ENCODE assay signal across 8 cellular contexts in the genomic region with DNA sequence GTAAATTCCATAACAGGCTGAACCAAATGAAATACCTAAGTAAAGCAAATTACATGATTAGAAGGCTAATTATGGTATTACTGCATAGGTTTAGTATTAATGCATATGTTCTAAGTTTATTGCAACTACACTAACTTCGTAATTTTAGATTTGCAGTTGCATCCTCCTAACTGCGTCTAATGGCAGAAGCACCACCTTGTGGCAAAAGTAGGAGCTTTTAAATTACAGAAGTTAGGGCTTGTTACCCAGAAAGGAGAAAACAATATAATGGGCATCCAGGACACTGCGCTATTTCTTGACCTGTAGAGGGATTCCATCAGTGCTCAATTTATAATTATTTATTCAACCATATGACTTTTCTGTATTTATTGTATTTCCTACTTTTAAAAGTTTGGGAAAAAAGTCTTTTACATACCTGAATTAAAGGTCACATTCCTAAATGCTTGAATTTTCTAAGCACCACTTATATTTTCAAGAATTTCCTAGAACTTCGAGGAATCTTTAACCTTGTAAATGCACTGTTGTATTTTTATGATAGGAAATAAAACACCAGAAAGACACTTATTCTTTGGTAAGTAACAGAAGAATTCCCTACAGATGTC. TPM values are rescaled to one million over a fixed set of nuclear protein-coding genes. Genes with fewer than 3 reads are reported as not detected.
A peak's percentile ranks its signal among the peaks of the same experiment; 100 is the strongest.
DNase-seq lines count a peak whose midpoint lies in the region; ATAC-seq, FAIRE-seq and TF ChIP-seq lines count a peak whose summit lies in the region.

No MANE protein-coding gene starts in this region.

- DNase-seq in NCI-H82 (lab: John Stamatoyannopoulos, UW), result peak; percentile 32
- DNase-seq in NCI-H82 treated with DMSO at 0.1 percent for 48 hours (lab: John Stamatoyannopoulos, UW; ENCODE audit: unreplicated experiment), result no peak
- DNase-seq in SK-MEL-5 (ENCODE audit: low read depth, low spot score), result peak; percentile 59
- no peak for DNase-seq in thoracic aorta (ENCODE audit: low spot score)
- no peak for DNase-seq in urothelium cell line (ENCODE audit: low spot score)
- DNase-seq in NCI-H1436 (lab: John Stamatoyannopoulos, UW), result no peak
- no peak for DNase-seq in NCI-H1417 treated with DMSO at 0.1 percent for 48 hours (lab: John Stamatoyannopoulos, UW)

- H3K4me1 ChIP-seq in gastroesophageal sphincter (no peaks in the 10 kb centered on the region), thoracic aorta (ENCODE audit: control insufficient read depth in 1 of 2, low read depth in 2 of 2) (no peaks in the 10 kb centered on the region)

- no peak for TF ChIP-seq EP300 in gastroesophageal sphincter (IDR thresholded peaks at IDR 0.05)

- H3K36me3 ChIP-seq in gastroesophageal sphincter (peaks cover 0 to 26% of the 10 kb centered on the region in 2 donors), thoracic aorta (peaks cover 3% of the 10 kb centered on the region)

- no peak for TF ChIP-seq POLR2A in gastroesophageal sphincter (IDR thresholded peaks at IDR 0.05)

- no peaks in the 10 kb centered on the region for H3K27me3 ChIP-seq in gastroesophageal sphincter
- H3K27me3 ChIP-seq in thoracic aorta (replicated peaks; ENCODE audit: insufficient read depth), result no peaks in the 10 kb centered on the region

- no peak overlapping the region for H3K4me3 ChIP-seq in gastroesophageal sphincter
- no peak overlapping the region for H3K4me3 ChIP-seq in thoracic aorta

- WGBS in gastroesophageal sphincter (ENCODE audit: low coverage in 1 of 2), 2 donors, result 32 to 33% methylated on average over 4 of the region's 4 CpGs

- in situ Hi-C loops in SK-MEL-5 (cut with HindIII; ENCODE audit: low pct_unique_long_range_greater_than_20kb, low sequenced_read_pairs), result no loop called here

- H3K9me3 ChIP-seq in gastroesophageal sphincter (no peaks in the 10 kb centered on the region), thoracic aorta (no peaks in the 10 kb centered on the region)

- TF ChIP-seq CTCF in gastroesophageal sphincter (IDR thresholded peaks at IDR 0.05) (peak; percentile 34 to 61 (median 52)), thoracic aorta (IDR thresholded peaks at IDR 0.05) (peak; percentile 47)

- FAIRE-seq in urothelium cell line (lab: Jason Lieb, UNC), result no peak

- ATAC-seq in gastroesophageal sphincter, result no peak
- no peak for ATAC-seq in thoracic aorta (ENCODE audit: insufficient number of reproducible peaks, low FRiP score, low read depth)

- H3K27ac ChIP-seq in gastroesophageal sphincter, result no peak overlapping the region
- H3K27ac ChIP-seq in thoracic aorta, result no peak overlapping the region

RNA-seq across cellular contexts. Expression of a gene that starts 16.3 kb away (rescaled TPM):
- total RNA-seq in SK-MEL-5 (2014; rRNA removed; shearing (Covaris generic)), result 0.03 TPM in 1 of 2 replicates, not detected in the other
- polyA plus RNA-seq in SK-MEL-5 (2015; cell fraction: cytosol; rRNA removed), result 0.01 and 0.06 TPM in 2 replicates
- polyA plus RNA-seq in SK-MEL-5 (2015; cell fraction: nucleus; rRNA removed), result 0.44 and 1.7 TPM in 2 replicates
- total RNA-seq in gastroesophageal sphincter (under 1 TPM in 3 of 4 donors, not detected in 1; 0.27 to 0.62 (median 0.35) TPM), thoracic aorta (under 1 TPM in 1 of 2 donors, not detected in 1; 0.27 TPM)

Comparison
In these comparisons a context has a peak if more than half of its experiments do, and no peak if none do; other contexts are left out.
1. DNase-seq: peak in NCI-H82 (single experiment) and SK-MEL-5 (single experiment); none in NCI-H82 treated with DMSO at 0.1 percent for 48 hours (single experiment), thoracic aorta (single experiment), urothelium cell line (single experiment), NCI-H1436 (single experiment) and NCI-H1417 treated with DMSO at 0.1 percent for 48 hours (single experiment).